In the genomic region with DNA sequence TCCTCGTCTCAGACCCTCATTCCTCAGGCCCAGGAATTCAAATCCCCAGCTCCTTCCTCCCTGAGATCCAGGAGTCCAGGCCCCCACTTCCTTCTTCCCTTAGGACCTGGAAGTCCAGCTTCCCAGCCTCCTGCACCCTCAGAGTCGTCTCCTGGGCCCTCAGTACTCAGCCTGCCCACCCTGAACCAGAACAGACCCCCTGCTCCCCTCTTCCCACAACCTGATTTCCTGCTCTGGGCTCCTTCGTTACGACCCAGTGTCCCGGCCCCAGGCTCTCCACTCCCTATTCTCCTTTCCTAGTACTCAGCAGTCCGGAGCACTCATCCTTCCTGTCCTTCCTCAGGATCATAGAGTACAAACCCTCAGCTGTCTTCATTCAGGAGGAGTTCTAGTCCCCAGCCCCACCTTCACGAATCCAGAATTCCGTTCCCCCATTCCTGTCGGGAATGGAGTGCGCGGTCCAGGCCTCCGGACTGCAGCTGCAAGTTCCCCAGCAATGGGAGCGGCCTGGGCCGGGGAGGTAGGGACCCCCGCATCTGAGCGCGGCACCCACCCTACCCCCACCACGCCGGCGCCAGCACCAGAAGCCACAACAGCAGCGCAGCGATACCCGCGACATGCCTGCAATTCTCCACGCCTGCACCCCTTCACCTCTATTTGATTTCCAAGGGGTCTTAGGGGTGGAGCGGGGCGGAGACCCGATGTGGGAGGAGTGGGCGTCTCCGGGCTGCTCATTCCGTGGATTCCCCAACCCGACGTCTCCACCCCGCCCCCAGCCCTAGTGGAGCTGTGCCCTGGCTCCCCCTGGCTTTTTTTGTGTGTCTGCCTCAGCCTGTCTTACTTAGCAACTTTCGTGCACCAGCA, we compare ENCODE assay signal across 8 cellular contexts. TPM values are rescaled to one million over a fixed set of nuclear protein-coding genes. Genes with fewer than 3 reads are reported as not detected.
DNase-seq lines count a peak whose midpoint lies in the region; TF ChIP-seq lines count a peak whose summit lies in the region.

No MANE protein-coding gene starts in this region.

- H3K9me3 ChIP-seq in DOHH2 (ENCODE audit: control insufficient read depth, insufficient read depth, low read length) (no peaks in the 10 kb centered on the region), ovary (no peaks in the 10 kb centered on the region)

- peak overlapping the region; percentile 72 for H3K4me2 ChIP-seq in DOHH2 (ENCODE audit: low read length)

- no peaks in the 10 kb centered on the region for H3K9me2 ChIP-seq in DOHH2 (replicated peaks; ENCODE audit: control insufficient read depth, low read length)

- no peak for TF ChIP-seq POLR2A in ovary (IDR thresholded peaks at IDR 0.05)

- POLR2A ChIA-PET in RWPE1 (lab: Yijun Ruan, JAX; ENCODE audit: low non-redundant PET) = no interaction called here

- H3K4me3 ChIP-seq in DOHH2 (ENCODE audit: low read length) (peak overlapping the region; percentile 68), epithelial cell of esophagus (ENCODE audit: low read length) (peak overlapping the region; percentile 17), ovary (peak overlapping the region; percentile 45)

- H3K4me1 ChIP-seq in DOHH2 (ENCODE audit: control insufficient read depth, low read length) (peaks cover 21% of the 10 kb centered on the region), ovary (ENCODE audit: insufficient read depth) (peaks cover 17% of the 10 kb centered on the region)

- H3K79me2 ChIP-seq in DOHH2 (ENCODE audit: control insufficient read depth, low read length) = peaks cover 15% of the 10 kb centered on the region

- WGBS in ovary, 3 donors = 6 to 15% (median 6%) methylated on average over 32 to 35 of the region's 35 CpGs

- TF ChIP-seq EP300 in ovary (IDR thresholded peaks at IDR 0.05) = no peak

- H3K27me3 ChIP-seq in DOHH2 (ENCODE audit: control insufficient read depth, low read length) (peaks cover 21% of the 10 kb centered on the region), ovary (no peaks in the 10 kb centered on the region)

- CTCF ChIA-PET in RWPE1 (lab: Yijun Ruan, JAX) = no interaction called here

- no peak for DNase-seq in RWPE1 (ENCODE audit: low spot score)
- DNase-seq in epithelial cell of esophagus (ENCODE audit: low read depth) = no peak
- peak; percentile 37 to 71 (median 51) for DNase-seq in ovary
- no peak for DNase-seq in HT-29 (ENCODE audit: low spot score)
- no peak for DNase-seq in SW480 (ENCODE audit: low spot score)
- no peak for DNase-seq in NCI-H2196 (lab: John Stamatoyannopoulos, UW; ENCODE audit: unreplicated experiment)
- no peak for DNase-seq in GF-D8 (lab: John Stamatoyannopoulos, UW)

- H3F3A ChIP-seq in DOHH2 (ENCODE audit: control insufficient read depth, insufficient read depth) = no peaks in the 10 kb centered on the region; the same call in 1 of the 2 replicates

- no peak for TF ChIP-seq CTCF in DOHH2 (IDR thresholded peaks at IDR 0.05; ENCODE audit: low read depth, low read length, poor library complexity, severe bottlenecking)
- no peak for TF ChIP-seq CTCF in RWPE1 (conservative IDR thresholded peaks at IDR 0.05; ENCODE audit: low read depth)
- no peak for TF ChIP-seq CTCF in epithelial cell of esophagus (IDR thresholded peaks at IDR 0.05; ENCODE audit: insufficient read depth, low read depth, low read length, missing control alignments)
- no peak for TF ChIP-seq CTCF in ovary (IDR thresholded peaks at IDR 0.05)

- H3K36me3 ChIP-seq in DOHH2 (ENCODE audit: control insufficient read depth, low read length) (peaks cover 32% of the 10 kb centered on the region), ovary (no peaks in the 10 kb centered on the region)

- H3K27ac ChIP-seq in DOHH2 (ENCODE audit: low read depth, low read length) (no peak overlapping the region), RWPE1 (peak overlapping the region; percentile 88), ovary (peak overlapping the region; percentile 11 to 58)

- intact Hi-C loops in ovary (cut with DNase I) = no loop called here

- H4K20me1 ChIP-seq in DOHH2 (ENCODE audit: control insufficient read depth, insufficient read depth, low read depth, low read length) = peaks cover 10% of the 10 kb centered on the region; the same call in 1 of the 2 replicates

RNA-seq across cellular contexts. Expression of a gene that starts 12.7 kb away (rescaled TPM):
- 100 to 1,000 TPM in 4 of 7 donors, 10 to 100 TPM in 3; 61.5 to 121 (median 102) TPM for total RNA-seq in ovary
- polyA plus RNA-seq in ovary = 10 to 100 TPM; 43.6 to 82.7 TPM
- total RNA-seq in HT-29 (2014; rRNA removed; shearing (Covaris generic)) = 258 and 264 TPM in 2 replicates

RNA-seq across cellular contexts. Expression of a gene that starts 33.7 kb away (rescaled TPM):
- total RNA-seq in ovary = 10 to 100 TPM in 6 of 7 donors, 1 to 10 TPM in 1; 9.1 to 32.9 (median 19.3) TPM
- polyA plus RNA-seq in ovary = 10 to 100 TPM in 1 of 2 donors, 1 to 10 TPM in 1; 6.5 to 18.9 TPM
- 36.0 and 51.3 TPM in 2 replicates for total RNA-seq in HT-29 (2014; rRNA removed; shearing (Covaris generic))

RNA-seq across cellular contexts. Expression of a gene that starts 36.4 kb away (rescaled TPM):
- total RNA-seq in ovary = 1 to 10 TPM in 5 of 7 donors, not detected in 2; 1.7 to 3.9 (median 2.6) TPM
- polyA plus RNA-seq in ovary = 1 to 10 TPM in 1 of 2 donors, not detected in 1; 1.9 TPM
- 15.8 TPM in 2 replicates for total RNA-seq in HT-29 (2014; rRNA removed; shearing (Covaris generic))

RNA-seq across cellular contexts. Expression of a gene that starts 38.5 kb away (rescaled TPM):
- total RNA-seq in ovary = 1 to 10 TPM in 4 of 7 donors, under 1 TPM in 3; 0.25 to 2.7 (median 1.2) TPM
- polyA plus RNA-seq in ovary = 1 to 10 TPM; 1.2 to 3.4 TPM
- not detected in 2 replicates for total RNA-seq in HT-29 (2014; rRNA removed; shearing (Covaris generic))

Comparison
In these comparisons a context has a peak if more than half of its experiments do, and no peak if none do; other contexts are left out.
1. H3K4me3 ChIP-seq: peak in every context shown above with its lines; median percentile 68 in DOHH2; 45 in ovary; 17 in epithelial cell of esophagus.
2. DNase-seq: peak in ovary (5 of 5); none in RWPE1 (single experiment), epithelial cell of esophagus (single experiment), HT-29 (single experiment), SW480 (single experiment), NCI-H2196 (single experiment) and GF-D8 (single experiment).